ENCODE assay signal across 8 cellular contexts in genomic region chr1:21865943-21866628, GRCh38. TPM values are rescaled to one million over a fixed set of nuclear protein-coding genes. Genes with fewer than 3 reads are reported as not detected.
DNase-seq lines count a peak whose midpoint lies in the region; ATAC-seq and TF ChIP-seq lines count a peak whose summit lies in the region.

No MANE protein-coding gene starts in this region.

- H3K14ac ChIP-seq in H9 (ENCODE audit: insufficient read depth, low read length): no peak overlapping the region; the same call in 1 of the 2 replicates

- H4K20me1 ChIP-seq in H9 (ENCODE audit: control insufficient read depth, insufficient read depth, insufficient read length): peaks cover 2% of the 10 kb centered on the region
- no peaks in the 10 kb centered on the region for H4K20me1 ChIP-seq in PC-9 (ENCODE audit: insufficient read depth)

- H3K9me3 ChIP-seq in H9 (ENCODE audit: control insufficient read depth, low read depth, low read length): no peaks in the 10 kb centered on the region
- no peaks in the 10 kb centered on the region for H3K9me3 ChIP-seq in PC-9 (ENCODE audit: insufficient read depth, low read depth)
- H3K9me3 ChIP-seq in heart right ventricle: no peaks in the 10 kb centered on the region

- CTCF ChIA-PET in PC-9 (lab: Charles Lee): interaction anchor here (0.7 kb wide), 1 partner anchor 107 kb away, joined by 4 read pairs; no protein-coding TSS in a partner anchor

- H2BK15ac ChIP-seq in H9 (ENCODE audit: low read depth, low read length): no peak overlapping the region

- H3K4me3 ChIP-seq in PC-9 (no peak overlapping the region), heart right ventricle (no peak overlapping the region)

- H4K8ac ChIP-seq in H9 (replicated peaks; ENCODE audit: insufficient read length, low read depth, low read length): no peak overlapping the region

- H3K23me2 ChIP-seq in H9 (ENCODE audit: insufficient read length, low read depth, low read length, poor library complexity, severe bottlenecking): no peaks in the 10 kb centered on the region

- DNase-seq in H9 (peak; percentile 74), NCI-H1092 treated with DMSO at 0.1 percent for 48 hours (lab: John Stamatoyannopoulos, UW) (peak; percentile 62), glutamatergic neuron (no peak), PC-9 (no peak), heart right ventricle (no peak), NCI-H2081 treated with DMSO at 0.1 percent for 48 hours (lab: John Stamatoyannopoulos, UW) (no peak)
- no peak for DNase-seq in activated CD4-positive, alpha-beta T cell treated with anti-CD3 and anti-CD28 coated beads, Interleukin-2, amount 50 U/mL, for 48 hours

- intact Hi-C loops in PC-9 (cut with micrococcal nuclease; ENCODE audit: unreplicated experiment): no loop called here
- intact Hi-C loops in heart right ventricle (cut with DNase I): loop anchor here in 4 of 10 donors (5.0 to 10.0 kb wide), 3 partner anchors 91 to 99 kb away; no protein-coding TSS in a partner anchor

- H3K36me3 ChIP-seq in PC-9 (ENCODE audit: low read depth): no peaks in the 10 kb centered on the region
- peaks cover 5 to 100% (median 68%) of the 10 kb centered on the region in 9 donors for H3K36me3 ChIP-seq in heart right ventricle

- no peak overlapping the region for H3T11ph ChIP-seq in H9 (ENCODE audit: low read length)

- H2BK5ac ChIP-seq in H9 (ENCODE audit: insufficient read length, low read length): no peak overlapping the region

- H3K4ac ChIP-seq in H9 (ENCODE audit: low read depth, low read length): no peak overlapping the region

- POLR2A ChIA-PET in PC-9 (lab: Charles Lee; ENCODE audit: unreplicated experiment): no interaction called here

- H2AK5ac ChIP-seq in H9 (ENCODE audit: insufficient read length, low read length): no peak overlapping the region

- H3K27me3 Mint-ChIP-seq in H9 (ENCODE audit: low read depth): no peaks in the 10 kb centered on the region
- no peaks in the 10 kb centered on the region for H3K27me3 Mint-ChIP-seq in glutamatergic neuron (ENCODE audit: unreplicated experiment)

- H3K9me3 Mint-ChIP-seq in H9 (no peaks in the 10 kb centered on the region), glutamatergic neuron (ENCODE audit: unreplicated experiment) (peaks cover 4% of the 10 kb centered on the region)

- peak overlapping the region in 1 of 3 experiments; percentile 54; a peak in 4 of 7 replicates for H3K27ac Mint-ChIP-seq in H9
- no peak overlapping the region for H3K27ac Mint-ChIP-seq in glutamatergic neuron (ENCODE audit: unreplicated experiment)

- H3K23ac ChIP-seq in H9 (ENCODE audit: insufficient read length, low read depth, low read length): no peak overlapping the region

- H2BK120ac ChIP-seq in H9 (ENCODE audit: low read depth, low read length, poor library complexity, severe bottlenecking): no peak overlapping the region

- WGBS in H9 (ENCODE audit: extremely low coverage, insufficient read length, low lambda C conversion rate): no CpG with 5 or more reads among the region's 10 CpGs
- WGBS in heart right ventricle, 2 donors: 67 to 69% methylated on average over 10 of the region's 10 CpGs

- no peak overlapping the region for H2BK20ac ChIP-seq in H9 (ENCODE audit: low read depth, low read length, poor library complexity, severe bottlenecking)

- H3K27ac ChIP-seq in H9 (ENCODE audit: insufficient read length, low read depth, low read length) (no peak overlapping the region), PC-9 (no peak overlapping the region), heart right ventricle (no peak overlapping the region)

- H4K91ac ChIP-seq in H9 (ENCODE audit: insufficient read length, low read depth, low read length): no peak overlapping the region

- H3K4me2 ChIP-seq in H9 (ENCODE audit: insufficient read depth, insufficient read length, low read length) (no peak overlapping the region), PC-9 (no peak overlapping the region)

- no peaks in the 10 kb centered on the region for H3K79me1 ChIP-seq in H9 (ENCODE audit: insufficient read depth, low read depth, low read length, poor library complexity, severe bottlenecking)

- H4K5ac ChIP-seq in H9 (ENCODE audit: insufficient read length, low read depth, low read length): no peak overlapping the region

- H3K4me3 Mint-ChIP-seq in H9: no peak overlapping the region
- H3K4me3 Mint-ChIP-seq in glutamatergic neuron (ENCODE audit: unreplicated experiment): no peak overlapping the region

- H3K4me1 ChIP-seq in H9 (ENCODE audit: insufficient read depth, low read length) (peaks cover 7% of the 10 kb centered on the region; the same call in 1 of the 2 replicates), PC-9 (replicated peaks; ENCODE audit: insufficient read depth) (peaks cover 31% of the 10 kb centered on the region), heart right ventricle (peaks cover 5 to 23% (median 14%) of the 10 kb centered on the region in 9 donors)

- no peak overlapping the region for H3K9ac ChIP-seq in H9 (ENCODE audit: extremely low read depth, insufficient read length, low read length)

- H3F3A ChIP-seq in PC-9 (ENCODE audit: insufficient read depth, low read depth): peaks cover 18% of the 10 kb centered on the region

- TF ChIP-seq CTCF in H9 (conservative IDR thresholded peaks at IDR 0.05) (peak; percentile 46; the same call in 2 of the 3 replicates), glutamatergic neuron (IDR thresholded peaks at IDR 0.05; ENCODE audit: partially characterized antibody, unreplicated experiment) (peak; percentile 23), PC-9 (conservative IDR thresholded peaks at IDR 0.05) (no peak), heart right ventricle (IDR thresholded peaks at IDR 0.05) (no peak)

- H2AFZ ChIP-seq in H9 (ENCODE audit: low read length) (no peak overlapping the region), PC-9 (no peak overlapping the region)

- peaks cover 17 to 25% of the 10 kb centered on the region in 2 experiments for H3K4me1 Mint-ChIP-seq in H9
- peaks cover 3% of the 10 kb centered on the region for H3K4me1 Mint-ChIP-seq in glutamatergic neuron (ENCODE audit: low read depth, unreplicated experiment)

- ATAC-seq in GM18517 (IDR thresholded peaks at IDR 0.05; ENCODE audit: unreplicated experiment) (peak; percentile 76), heart right ventricle (no peak)

- peaks cover 24 to 51% (median 35%) of the 10 kb centered on the region in 3 experiments; a peak in 6 of 7 replicates for H3K36me3 Mint-ChIP-seq in H9 (ENCODE audit: insufficient read depth in 1 of 3, low read depth in 3 of 3)
- H3K36me3 Mint-ChIP-seq in glutamatergic neuron (ENCODE audit: unreplicated experiment): no peaks in the 10 kb centered on the region

- H2BK12ac ChIP-seq in H9 (ENCODE audit: insufficient read length, low read depth, low read length): no peak overlapping the region

- H3K27me3 ChIP-seq in H9 (ENCODE audit: insufficient read depth, low read length): no peaks in the 10 kb centered on the region
- H3K27me3 ChIP-seq in PC-9 (ENCODE audit: insufficient read depth, low read depth): no peaks in the 10 kb centered on the region
- H3K27me3 ChIP-seq in heart right ventricle: no peaks in the 10 kb centered on the region

- H3K79me2 ChIP-seq in H9 (ENCODE audit: insufficient read depth, low read length): no peaks in the 10 kb centered on the region
- H3K79me2 ChIP-seq in PC-9 (ENCODE audit: low read depth): no peaks in the 10 kb centered on the region

- no peak overlapping the region for H3K18ac ChIP-seq in H9 (ENCODE audit: insufficient read length, low read depth, low read length)

- no peaks in the 10 kb centered on the region for H3K9me2 ChIP-seq in PC-9 (ENCODE audit: insufficient read depth)

- H3K56ac ChIP-seq in H9 (ENCODE audit: insufficient read length, low read depth, low read length): no peak overlapping the region

- no TSS peak for BruUV-seq in PC-9 (replicated peaks; lab: Mats Ljungman, UMichigan)

RNA-seq across cellular contexts. Expression of gene LDLRAD2, which starts 54.0 kb away (rescaled TPM):
- total RNA-seq in H9 (2021): 0.88 and 1.0 TPM in 2 replicates
- not detected for total RNA-seq in glutamatergic neuron (ENCODE audit: unreplicated experiment)
- total RNA-seq in PC-9 (2021): not detected in 2 replicates
- under 1 TPM in 2 of 10 donors, not detected in 8; 0.05 to 0.07 TPM for total RNA-seq in heart right ventricle
- 1 to 10 TPM; 3.4 to 5.8 TPM for polyA plus RNA-seq in heart right ventricle

Comparison
In these comparisons a context has a peak if more than half of its experiments do, and no peak if none do; other contexts are left out.
1. DNase-seq: peak in H9 (single experiment) and NCI-H1092 treated with DMSO at 0.1 percent for 48 hours (single experiment); none in glutamatergic neuron (single experiment), PC-9 (0 of 2), activated CD4-positive, alpha-beta T cell treated with anti-CD3 and anti-CD28 coated beads, Interleukin-2, amount 50 U/mL, for 48 hours (0 of 2), heart right ventricle (0 of 2) and NCI-H2081 treated with DMSO at 0.1 percent for 48 hours (single experiment).
2. CTCF ChIP-seq: peak in H9 (single experiment) and glutamatergic neuron (single experiment); none in PC-9 (single experiment) and heart right ventricle (0 of 9).